ENCODE assay signal across 23 cellular contexts in the genomic region with DNA sequence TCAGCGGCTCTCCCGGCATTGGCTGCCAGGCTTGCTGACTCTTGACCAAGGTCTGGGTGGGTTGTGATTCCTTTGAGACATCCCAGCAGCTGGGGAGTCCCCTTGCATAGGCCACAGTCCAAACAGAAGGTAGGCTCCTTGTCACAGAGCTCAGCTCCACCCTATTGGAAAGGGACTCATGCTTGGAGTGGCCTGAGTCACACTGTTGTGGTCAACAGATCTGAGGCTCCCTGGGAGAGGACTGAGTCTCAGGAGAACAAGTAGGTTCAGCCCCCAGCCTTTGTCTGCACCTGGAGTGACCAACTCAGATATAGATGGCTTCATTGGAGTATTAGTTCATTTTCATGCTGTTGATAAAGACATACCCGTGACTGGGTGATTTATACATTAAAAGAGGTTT. TPM values are rescaled to one million over a fixed set of nuclear protein-coding genes. Genes with fewer than 3 reads are reported as not detected.
DNase-seq lines count a peak whose midpoint lies in the region; ATAC-seq and TF ChIP-seq lines count a peak whose summit lies in the region.
"Had no signal": no experiment of that assay in that cellular context is flagged by ENCODE, and none has a peak within 500 bp of the region (broad histone marks: within the 10 kb centered on the region; RNA-seq: fewer than 3 reads in every experiment).

No MANE protein-coding gene starts in this region.

- H3K4me3 ChIP-seq in astrocyte of the spinal cord (ENCODE audit: low read depth, low read length) (no peak overlapping the region), OCI-LY7 (ENCODE audit: low read depth, low read length, poor library complexity, severe bottlenecking) (no peak overlapping the region)
- H3K4me3 ChIP-seq: right lobe of liver, SJCRH30 had no signal

- no peaks in the 10 kb centered on the region for H4K20me1 ChIP-seq in OCI-LY7 (ENCODE audit: insufficient read depth, low read length)

- TF ChIP-seq CTCF in astrocyte of the spinal cord (IDR thresholded peaks at IDR 0.05; ENCODE audit: low read depth, low read length) = no peak
- TF ChIP-seq CTCF in OCI-LY7 (conservative IDR thresholded peaks at IDR 0.05; ENCODE audit: low read length) = no peak

- H2AFZ ChIP-seq in OCI-LY7 (ENCODE audit: low read length) = no peak overlapping the region

- H3K79me2 ChIP-seq in OCI-LY7 (ENCODE audit: insufficient read depth, low read depth, low read length) = no peaks in the 10 kb centered on the region

- peak; percentile 50 for DNase-seq in AG20443 (ENCODE audit: low spot score)
- DNase-seq in HT1080 (ENCODE audit: low read depth) = peak; percentile 43
- DNase-seq in astrocyte of the spinal cord (ENCODE audit: low read depth, low spot score) = peak; percentile 19
- peak; percentile 88 for DNase-seq in kidney tubule cell (ENCODE audit: low spot score)
- DNase-seq in NCI-H524 (lab: John Stamatoyannopoulos, UW) = no peak
- no peak for DNase-seq in OCI-LY7 (ENCODE audit: low spot score)
- DNase-seq: activated CD4-positive, alpha-beta T cell treated with anti-CD3 and anti-CD28 coated beads, Interleukin-2, amount 50 U/mL, for 1 hour; activated CD8-positive, alpha-beta memory T cell treated with anti-CD3 and anti-CD28 coated beads, Interleukin-2, amount 50 U/mL, for 4 hours; activated naive CD8-positive, alpha-beta T cell treated with anti-CD3 and anti-CD28 coated beads, Interleukin-2, amount 50 U/mL, for 24 hours; CD4-positive, alpha-beta T cell; cortex of kidney; DMS79; hippocampal formation; islet precursor cell; NCI-H1436; NCI-H2171; OCI-M1; right lobe of liver; SJCRH30; stimulated activated CD4-positive, alpha-beta T cell treated with anti-CD3 and anti-CD28 coated beads, Interleukin-15, amount 100 ng/mL, for 24 hours; WERI-Rb-1 had no signal

- no TSS peak for BruUV-seq in OCI-LY7 (replicated peaks; lab: Mats Ljungman, UMichigan)

- ATAC-seq in GM18870 (IDR thresholded peaks at IDR 0.05; ENCODE audit: unreplicated experiment) (no peak), HG03521 (IDR thresholded peaks at IDR 0.05; ENCODE audit: unreplicated experiment) (no peak)
- ATAC-seq: activated naive CD8-positive, alpha-beta T cell treated with anti-CD3 and anti-CD28 coated beads, Interleukin-2, amount 50 U/mL, for 24 hours; right lobe of liver had no signal

- CTCF ChIA-PET in OCI-LY7 (lab: Charles Lee; ENCODE audit: unreplicated experiment) = no interaction called here

- no peaks in the 10 kb centered on the region for H3K9me3 ChIP-seq in OCI-LY7 (ENCODE audit: low read length)
- H3K9me3 ChIP-seq: right lobe of liver, SJCRH30 had no signal

- intact Hi-C loops in OCI-LY7 (cut with micrococcal nuclease; ENCODE audit: unreplicated experiment) = no loop called here

- in situ Hi-C loops in astrocyte of the spinal cord (cut with HindIII; ENCODE audit: low sequenced_read_pairs) = no loop called here

- POLR2A ChIA-PET in OCI-LY7 (lab: Charles Lee) = no interaction called here

- H3K4me2 ChIP-seq in OCI-LY7 (ENCODE audit: low read length) = no peak overlapping the region

- H3K27ac ChIP-seq in OCI-LY7 (ENCODE audit: low read depth, low read length, poor library complexity, severe bottlenecking) = no peak overlapping the region
- H3K27ac ChIP-seq: right lobe of liver, SJCRH30, WERI-Rb-1 had no signal

- no peaks in the 10 kb centered on the region for H3K4me1 ChIP-seq in OCI-LY7 (ENCODE audit: insufficient read depth, low read length, poor library complexity, severe bottlenecking)
- H3K4me1 ChIP-seq: right lobe of liver had no signal

- no peaks in the 10 kb centered on the region for H3K36me3 ChIP-seq in OCI-LY7 (ENCODE audit: insufficient read depth, low read length)
- H3K36me3 ChIP-seq: right lobe of liver, SJCRH30, WERI-Rb-1 had no signal

- no peaks in the 10 kb centered on the region for H3K9me2 ChIP-seq in OCI-LY7 (ENCODE audit: insufficient read depth, low read length)

RNA-seq across cellular contexts. Expression of gene SH3BP4, which starts 32.1 kb away (rescaled TPM):
- total RNA-seq in HT1080 (2014; rRNA removed; shearing (Covaris generic)) = 17.3 and 20.2 TPM in 2 replicates
- polyA plus RNA-seq in HT1080 (2015; cell fraction: cytosol; rRNA removed) = 21.0 and 23.6 TPM in 2 replicates
- 16.2 and 16.5 TPM in 2 replicates for polyA plus RNA-seq in HT1080 (2015; cell fraction: nucleus; rRNA removed)
- total RNA-seq in OCI-LY7 (2014; rRNA removed; shearing (Covaris generic)) = not detected in 2 replicates
- 0.06 TPM in 1 of 2 replicates, not detected in the other for total RNA-seq in OCI-LY7 (2022)

Comparison
In these comparisons a context has a peak if more than half of its experiments do, and no peak if none do; other contexts are left out.
1. DNase-seq: peak in AG20443 (single experiment), HT1080 (single experiment), astrocyte of the spinal cord (single experiment) and kidney tubule cell (single experiment); none in NCI-H524 (0 of 2) and OCI-LY7 (single experiment).
2. RNA of gene SH3BP4, which starts 32.1 kb away (total RNA-seq): 17.3 to 20.2 TPM in HT1080; 0.06 TPM in OCI-LY7; every median in the first group is over 10 times any median in the second.